7 cellular contexts compared by ENCODE assay signal in genomic region chr7:100544949-100545635, GRCh38. TPM values are rescaled to one million over a fixed set of nuclear protein-coding genes. Genes with fewer than 3 reads are reported as not detected.
DNase-seq lines count a peak whose midpoint lies in the region; ATAC-seq, FAIRE-seq and TF ChIP-seq lines count a peak whose summit lies in the region.

No MANE protein-coding gene starts in this region.

- H3K9me3 Mint-ChIP-seq in neural crest cell, result no peaks in the 10 kb centered on the region

- H3K4me3 Mint-ChIP-seq in neural crest cell, result no peak overlapping the region

- peak; percentile 44 for DNase-seq in NCI-H2029 treated with DMSO at 0.1 percent for 48 hours (lab: John Stamatoyannopoulos, UW)
- DNase-seq in dorsolateral prefrontal cortex, result no peak
- DNase-seq in neural crest cell (ENCODE audit: low read depth, low spot score), result no peak
- DNase-seq in D721Med (ENCODE audit: insufficient read length, low spot score), result no peak
- DNase-seq in NK-92 (lab: John Stamatoyannopoulos, UW; ENCODE audit: unreplicated experiment), result no peak
- DNase-seq in SW480 (ENCODE audit: low spot score), result no peak

- H3K36me3 Mint-ChIP-seq in neural crest cell (ENCODE audit: low read depth), result no peaks in the 10 kb centered on the region

- ATAC-seq in GM21529 (IDR thresholded peaks at IDR 0.05; ENCODE audit: unreplicated experiment), result peak; percentile 17

- intact Hi-C loops in dorsolateral prefrontal cortex (cut with DNase I), result loop anchor here in 1 of 2 donors (5.0 kb wide), 1 partner anchor 58 kb away; no protein-coding TSS in a partner anchor

- H3K27ac ChIP-seq in dorsolateral prefrontal cortex, result peak overlapping the region; percentile 4 to 95 (median 85)

- H3K27ac Mint-ChIP-seq in neural crest cell (ENCODE audit: unreplicated experiment), result peak overlapping the region; percentile 76

- H3K4me1 Mint-ChIP-seq in neural crest cell, result peaks cover 37% of the 10 kb centered on the region

- peak overlapping the region in 8 of 59 donors; percentile 4 to 19 (median 10) for H3K4me3 ChIP-seq in dorsolateral prefrontal cortex

- H3K27me3 Mint-ChIP-seq in neural crest cell (ENCODE audit: low read depth), result no peaks in the 10 kb centered on the region

- TF ChIP-seq CTCF in dorsolateral prefrontal cortex (IDR thresholded peaks at IDR 0.05 in 54 of 56, conservative IDR thresholded peaks at IDR 0.05 in 2 of 56; ENCODE audit: low read depth in 1 of 56, partially characterized antibody in 56 of 56) (peak in 1 of 56 donors; percentile 7), neural crest cell (conservative IDR thresholded peaks at IDR 0.05) (no peak), D721Med (IDR thresholded peaks at IDR 0.05; ENCODE audit: insufficient read depth, missing control alignments) (no peak)

- no peaks in the 10 kb centered on the region for H3K27me3 ChIP-seq in dorsolateral prefrontal cortex

- FAIRE-seq in D721Med (lab: Jason Lieb, UNC), result no peak

RNA-seq across cellular contexts. Expression of gene AGFG2, which starts 6.1 kb away (rescaled TPM):
- total RNA-seq in dorsolateral prefrontal cortex (100 to 1,000 TPM in 1 of 120 experiments, 10 to 100 TPM in 119; 26.9 to 118 (median 44.7) TPM), neural crest cell (11.6 and 13.3 TPM in 2 replicates)

RNA-seq across cellular contexts. Expression of gene SAP25, which starts 28.6 kb away (rescaled TPM):
- total RNA-seq in dorsolateral prefrontal cortex (10 to 100 TPM in 9 of 120 experiments, 1 to 10 TPM in 107, under 1 TPM in 1, not detected in 3; 0.63 to 14.5 (median 4.3) TPM), neural crest cell (3.4 and 4.6 TPM in 2 replicates)

RNA-seq across cellular contexts. Expression of gene LRCH4, which starts 40.8 kb away (rescaled TPM):
- total RNA-seq in dorsolateral prefrontal cortex (10 to 100 TPM; 29.1 to 86.0 (median 48.3) TPM), neural crest cell (44.2 and 46.6 TPM in 2 replicates)

RNA-seq across cellular contexts. Expression of gene FBXO24, which starts 41.0 kb away (rescaled TPM):
- total RNA-seq in dorsolateral prefrontal cortex, result 1 to 10 TPM in 64 of 120 experiments, under 1 TPM in 49, not detected in 7; 0.23 to 3.2 (median 1.1) TPM
- 0.50 and 0.61 TPM in 2 replicates for total RNA-seq in neural crest cell

RNA-seq across cellular contexts. Expression of gene PCOLCE, which starts 57.1 kb away (rescaled TPM):
- total RNA-seq in dorsolateral prefrontal cortex (10 to 100 TPM in 38 of 120 experiments, 1 to 10 TPM in 82; 2.5 to 20.4 (median 7.2) TPM), neural crest cell (13.7 and 16.7 TPM in 2 replicates)
